In genomic region chr4:138898282-138898681, GRCh38 we compare ENCODE assay signal across 14 cellular contexts.
DNase-seq lines count a peak whose midpoint lies in the region; FAIRE-seq and TF ChIP-seq lines count a peak whose summit lies in the region.
"Had no signal": no experiment of that assay in that cellular context is flagged by ENCODE, and none has a peak within 500 bp of the region (broad histone marks: within the 10 kb centered on the region; RNA-seq: fewer than 3 reads in every experiment).

No MANE protein-coding gene starts in this region.

- peaks cover 10% of the 10 kb centered on the region for H3K4me1 Mint-ChIP-seq in CD14-positive monocyte
- H3K4me1 Mint-ChIP-seq: nephron had no signal

- H3K9me3 Mint-ChIP-seq in CD14-positive monocyte = no peaks in the 10 kb centered on the region
- H3K9me3 Mint-ChIP-seq: nephron had no signal

- TF ChIP-seq CTCF in MM.1S (IDR thresholded peaks at IDR 0.05; ENCODE audit: low read length) = no peak
- TF ChIP-seq CTCF in WI38 (IDR thresholded peaks at IDR 0.05; ENCODE audit: low read depth, low read length) = no peak
- no peak for TF ChIP-seq CTCF in CD14-positive monocyte (IDR thresholded peaks at IDR 0.05)

- H3K4me1 ChIP-seq in MM.1S (ENCODE audit: low read length) (peaks cover 9% of the 10 kb centered on the region), mesodermal cell (ENCODE audit: control insufficient read depth, insufficient read depth, low read length, poor library complexity, severe bottlenecking) (peaks cover 12% of the 10 kb centered on the region), SJCRH30 (peaks cover 10% of the 10 kb centered on the region)

- H3K4me3 ChIP-seq in MM.1S (ENCODE audit: low read length) = no peak overlapping the region
- H3K4me3 ChIP-seq in WI38 (ENCODE audit: low read depth, low read length) = peak overlapping the region; percentile 21; the same call in 1 of the 2 replicates
- no peak overlapping the region for H3K4me3 ChIP-seq in mesodermal cell (ENCODE audit: extremely low read depth, insufficient read depth, low read length, poor library complexity, severe bottlenecking)
- H3K4me3 ChIP-seq in SJCRH30 = no peak overlapping the region
- H3K4me3 ChIP-seq: stomach had no signal

- peak overlapping the region; percentile 29; the same call in 1 of the 2 replicates for H3K4me2 ChIP-seq in MM.1S (ENCODE audit: low read depth, low read length)

- no peaks in the 10 kb centered on the region for H3K36me3 ChIP-seq in MM.1S (replicated peaks; ENCODE audit: insufficient read depth, low read length)
- no peaks in the 10 kb centered on the region for H3K36me3 ChIP-seq in mesodermal cell (ENCODE audit: control insufficient read depth, insufficient read depth, low read length)
- no peaks in the 10 kb centered on the region for H3K36me3 ChIP-seq in SJCRH30
- H3K36me3 ChIP-seq: stomach had no signal

- no peaks in the 10 kb centered on the region for H3K79me2 ChIP-seq in MM.1S (ENCODE audit: low read length)

- H3K27me3 Mint-ChIP-seq in CD14-positive monocyte (ENCODE audit: low read depth in 3 of 3) = peaks cover 0 to 8% (median 0%) of the 10 kb centered on the region in 3 donors

- DNase-seq in DMS53 treated with DMSO at 0.1 percent for 48 hours (lab: John Stamatoyannopoulos, UW; ENCODE audit: unreplicated experiment) = peak; percentile 48
- DNase-seq in MM.1S = no peak
- no peak for DNase-seq in SJCRH30
- no peak for DNase-seq in SIG-M5 treated with dmso at 0.1 percent for 504 hours (lab: John Stamatoyannopoulos, UW; ENCODE audit: unreplicated experiment)
- no peak for DNase-seq in CD14-positive monocyte (ENCODE audit: low spot score)
- no peak for DNase-seq in frontal cortex (ENCODE audit: low spot score in 2 of 2)
- DNase-seq: activated CD4-positive, alpha-beta T cell treated with anti-CD3 and anti-CD28 coated beads, Interleukin-2, amount 50 U/mL, for 1 hour; activated naive CD4-positive, alpha-beta T cell; stimulated activated CD4-positive, alpha-beta T cell treated with anti-CD3 and anti-CD28 coated beads, Interleukin-1b, Interleukin-23, amount 100 ng/mL, for 48 hours; stomach had no signal

- no peaks in the 10 kb centered on the region for H4K20me1 ChIP-seq in MM.1S (ENCODE audit: insufficient read depth, low read length)

- no peak overlapping the region for H3K27ac Mint-ChIP-seq in CD14-positive monocyte
- H3K27ac Mint-ChIP-seq: nephron had no signal

- H3K9ac ChIP-seq in MM.1S (ENCODE audit: low read length) = no peak overlapping the region

- H3K9me3 ChIP-seq in MM.1S (replicated peaks; ENCODE audit: insufficient read depth, low read length) (no peaks in the 10 kb centered on the region), mesodermal cell (ENCODE audit: control insufficient read depth, low read length) (no peaks in the 10 kb centered on the region), SJCRH30 (replicated peaks) (no peaks in the 10 kb centered on the region)
- H3K9me3 ChIP-seq: stomach had no signal

- H3K36me3 Mint-ChIP-seq in CD14-positive monocyte = no peaks in the 10 kb centered on the region

- FAIRE-seq in frontal cortex (lab: Jason Lieb, UNC) = no peak
- FAIRE-seq: G401.6 had no signal

- H3K4me3 Mint-ChIP-seq in CD14-positive monocyte = no peak overlapping the region
- H3K4me3 Mint-ChIP-seq: nephron had no signal

- 82 to 92% methylated on average over 2 of the region's 2 CpGs for WGBS in mesodermal cell (ENCODE audit: insufficient coverage in 2 of 2), 2 experiments

- intact Hi-C loops in CD14-positive monocyte (cut with micrococcal nuclease) = no loop called here

- no peaks in the 10 kb centered on the region for H3K27me3 ChIP-seq in MM.1S (replicated peaks; ENCODE audit: insufficient read depth, low read length)
- no peaks in the 10 kb centered on the region for H3K27me3 ChIP-seq in SJCRH30
- H3K27me3 ChIP-seq: stomach had no signal

- no peaks in the 10 kb centered on the region for H3K9me2 ChIP-seq in MM.1S (replicated peaks; ENCODE audit: insufficient read depth, low read length)

- H3K27ac ChIP-seq in MM.1S (ENCODE audit: low read length) (no peak overlapping the region), mesodermal cell (ENCODE audit: low read depth, low read length, severe bottlenecking) (peak overlapping the region; percentile 80), SJCRH30 (no peak overlapping the region)

- no peaks in the 10 kb centered on the region for H3F3A ChIP-seq in MM.1S (ENCODE audit: insufficient read depth, low read length)

- peak overlapping the region; percentile 9; the same call in 1 of the 2 replicates for H2AFZ ChIP-seq in MM.1S (ENCODE audit: low read length)
